In genomic region chr3:87333393-87333892, GRCh38 we compare ENCODE assay signal across 8 cellular contexts. TPM values are rescaled to one million over a fixed set of nuclear protein-coding genes. Genes with fewer than 3 reads are reported as not detected.
A peak's percentile ranks its signal among the peaks of the same experiment; 100 is the strongest.
DNase-seq lines count a peak whose midpoint lies in the region; ATAC-seq, FAIRE-seq and TF ChIP-seq lines count a peak whose summit lies in the region.

No MANE protein-coding gene starts in this region.

- no peak overlapping the region for H3K4me3 ChIP-seq in MG63
- no peak overlapping the region for H3K4me3 ChIP-seq in upper lobe of right lung
- H3K4me3 ChIP-seq in Peyer's patch: no peak overlapping the region

- H3K9me3 Mint-ChIP-seq in effector memory CD8-positive, alpha-beta T cell: no peaks in the 10 kb centered on the region

- ATAC-seq in effector memory CD8-positive, alpha-beta T cell (replicated peaks): peak; percentile 29
- peak; percentile 73 for ATAC-seq in upper lobe of right lung

- no peaks in the 10 kb centered on the region for H3K36me3 Mint-ChIP-seq in effector memory CD8-positive, alpha-beta T cell (ENCODE audit: insufficient read depth)

- H3K4me1 ChIP-seq in upper lobe of right lung: no peaks in the 10 kb centered on the region
- no peaks in the 10 kb centered on the region for H3K4me1 ChIP-seq in Peyer's patch

- H3K4me1 Mint-ChIP-seq in effector memory CD8-positive, alpha-beta T cell (ENCODE audit: low read depth in 2 of 2): no peaks in the 10 kb centered on the region

- no peaks in the 10 kb centered on the region for H3K27me3 Mint-ChIP-seq in effector memory CD8-positive, alpha-beta T cell

- H3K9me3 ChIP-seq in MG63 (no peaks in the 10 kb centered on the region), upper lobe of right lung (no peaks in the 10 kb centered on the region), Peyer's patch (no peaks in the 10 kb centered on the region)

- intact Hi-C loops in upper lobe of right lung (cut with DNase I): no loop called here
- intact Hi-C loops in posterior vena cava (cut with DNase I): no loop called here

- no peak for TF ChIP-seq POLR2A in Peyer's patch (IDR thresholded peaks at IDR 0.05)

- FAIRE-seq in D721Med (lab: Jason Lieb, UNC): no peak

- H3K36me3 ChIP-seq in MG63 (no peaks in the 10 kb centered on the region), upper lobe of right lung (no peaks in the 10 kb centered on the region), Peyer's patch (no peaks in the 10 kb centered on the region)

- H3K4me3 Mint-ChIP-seq in effector memory CD8-positive, alpha-beta T cell: no peak overlapping the region

- H3K27me3 ChIP-seq in MG63 (no peaks in the 10 kb centered on the region), upper lobe of right lung (no peaks in the 10 kb centered on the region), Peyer's patch (no peaks in the 10 kb centered on the region)

- H3K27ac Mint-ChIP-seq in effector memory CD8-positive, alpha-beta T cell: no peak overlapping the region

- peak; percentile 34 for DNase-seq in stimulated activated CD4-positive, alpha-beta T cell treated with anti-CD3 and anti-CD28 coated beads, Interleukin-1b, Interleukin-23, amount 100 ng/mL, for 48 hours
- no peak for DNase-seq in stimulated activated CD4-positive, alpha-beta T cell treated with anti-CD3 and anti-CD28 coated beads, Interleukin-4, amount 100 ng/mL, for 1 hour
- DNase-seq in MG63 (peak; percentile 53), upper lobe of right lung (no peak), posterior vena cava (ENCODE audit: low spot score) (no peak), D721Med (ENCODE audit: insufficient read length, low spot score) (no peak), Peyer's patch (no peak)
- DNase-seq in effector memory CD8-positive, alpha-beta T cell: no peak

- H3K27ac ChIP-seq in upper lobe of right lung (no peak overlapping the region), Peyer's patch (no peak overlapping the region)

- TF ChIP-seq CTCF in upper lobe of right lung (IDR thresholded peaks at IDR 0.05) (no peak), D721Med (IDR thresholded peaks at IDR 0.05; ENCODE audit: insufficient read depth, missing control alignments) (no peak), Peyer's patch (IDR thresholded peaks at IDR 0.05) (no peak)

RNA-seq across cellular contexts. Expression of gene POU1F1, which starts 57.1 kb away (rescaled TPM):
- total RNA-seq in MG63 (2014; rRNA removed; shearing (Covaris generic); ENCODE audit: low replicate concordance): not detected in 2 replicates
- not detected for total RNA-seq in upper lobe of right lung
- total RNA-seq in posterior vena cava: not detected
- not detected for total RNA-seq in Peyer's patch

Comparison
In these comparisons a context has a peak if more than half of its experiments do, and no peak if none do; other contexts are left out.
1. DNase-seq: peak in stimulated activated CD4-positive, alpha-beta T cell treated with anti-CD3 and anti-CD28 coated beads, Interleukin-1b, Interleukin-23, amount 100 ng/mL, for 48 hours (single experiment) and MG63 (single experiment); none in stimulated activated CD4-positive, alpha-beta T cell treated with anti-CD3 and anti-CD28 coated beads, Interleukin-4, amount 100 ng/mL, for 1 hour (single experiment), effector memory CD8-positive, alpha-beta T cell (0 of 3), upper lobe of right lung (single experiment), posterior vena cava (single experiment), D721Med (single experiment) and Peyer's patch (0 of 3).